31 cellular contexts compared by ENCODE assay signal in genomic region chr3:159879598-159879997, GRCh38. TPM values are rescaled to one million over a fixed set of nuclear protein-coding genes. Genes with fewer than 3 reads are reported as not detected.
DNase-seq lines count a peak whose midpoint lies in the region; ATAC-seq and TF ChIP-seq lines count a peak whose summit lies in the region.
"Had no signal": no experiment of that assay in that cellular context is flagged by ENCODE, and none has a peak within 500 bp of the region (broad histone marks: within the 10 kb centered on the region; RNA-seq: fewer than 3 reads in every experiment).

No MANE protein-coding gene starts in this region.

- peaks cover 3% of the 10 kb centered on the region for H3K79me1 ChIP-seq in neuronal stem cell (ENCODE audit: low read depth, low read length)

- H2AFZ ChIP-seq in neuronal stem cell (ENCODE audit: low read length): no peak overlapping the region
- H2AFZ ChIP-seq in PC-9: no peak overlapping the region
- H2AFZ ChIP-seq in OCI-LY7 (ENCODE audit: low read length): no peak overlapping the region

- peaks cover 14% of the 10 kb centered on the region for H3K4me1 ChIP-seq in right cardiac atrium (ENCODE audit: control insufficient read depth, insufficient read depth, low read length)
- peaks cover 61 to 81% (median 73%) of the 10 kb centered on the region in 4 donors for H3K4me1 ChIP-seq in esophagus muscularis mucosa
- H3K4me1 ChIP-seq in psoas muscle: peaks cover 75% of the 10 kb centered on the region
- H3K4me1 ChIP-seq in neuronal stem cell (ENCODE audit: control insufficient read depth in 2 of 2, insufficient read depth in 1 of 2, low read depth in 1 of 2, low read length in 2 of 2): peaks cover 11 to 18% of the 10 kb centered on the region in 2 donors
- no peaks in the 10 kb centered on the region for H3K4me1 ChIP-seq in PC-9 (replicated peaks; ENCODE audit: insufficient read depth)
- no peaks in the 10 kb centered on the region for H3K4me1 ChIP-seq in OCI-LY7 (ENCODE audit: insufficient read depth, low read length, poor library complexity, severe bottlenecking)

- H3K9me3 ChIP-seq in right cardiac atrium (ENCODE audit: control insufficient read depth, low read length) (no peaks in the 10 kb centered on the region), esophagus muscularis mucosa (no peaks in the 10 kb centered on the region), psoas muscle (no peaks in the 10 kb centered on the region), neuronal stem cell (replicated peaks in 1 of 2; ENCODE audit: control insufficient read depth in 2 of 2, insufficient read depth in 1 of 2, low read depth in 1 of 2, low read length in 2 of 2) (no peaks in the 10 kb centered on the region), PC-9 (ENCODE audit: insufficient read depth, low read depth) (no peaks in the 10 kb centered on the region), OCI-LY7 (ENCODE audit: low read length) (no peaks in the 10 kb centered on the region)
- H3K9me3 ChIP-seq: BLaER1 treated with 17β-estradiol and CSF1 and Interleukin-3, amounts not matched to agents 10 nM and 100 nM; upper lobe of right lung had no signal

- no peak for TF ChIP-seq POLR2A in esophagus muscularis mucosa (IDR thresholded peaks at IDR 0.05; ENCODE audit: low read depth)

- no peak overlapping the region for H3K9ac ChIP-seq in neuronal stem cell (ENCODE audit: low read depth, low read length, poor library complexity)
- H3K9ac ChIP-seq: BLaER1 treated with 17β-estradiol and CSF1 and Interleukin-3, amounts not matched to agents 10 nM and 100 nM had no signal

- H4K91ac ChIP-seq in neuronal stem cell (ENCODE audit: low read depth, low read length, poor library complexity): no peak overlapping the region

- WGBS in right cardiac atrium: 36% methylated on average over 6 of the region's 6 CpGs
- WGBS in esophagus muscularis mucosa: 52% methylated on average over 6 of the region's 6 CpGs
- 32 to 46% (median 35%) methylated on average over 6 of the region's 6 CpGs for WGBS in psoas muscle, 3 donors
- no CpG with 5 or more reads among the region's 6 CpGs for WGBS in neuronal stem cell (ENCODE audit: extremely low coverage in 2 of 2, insufficient read length in 2 of 2, insufficient replicate concordance in 1 of 2), 2 donors

- no peak for TF ChIP-seq EP300 in esophagus muscularis mucosa (IDR thresholded peaks at IDR 0.05)

- H3K27ac ChIP-seq in right cardiac atrium (ENCODE audit: low read length): peak overlapping the region; percentile 38
- H3K27ac ChIP-seq in esophagus muscularis mucosa (replicated peaks in 1 of 4): peak overlapping the region in 3 of 4 donors; percentile 10 to 38 (median 20)
- H3K27ac ChIP-seq in psoas muscle: peak overlapping the region; percentile 91
- H3K27ac ChIP-seq in neuronal stem cell (replicated peaks; ENCODE audit: low read length): no peak overlapping the region
- H3K27ac ChIP-seq in PC-9: no peak overlapping the region
- H3K27ac ChIP-seq in OCI-LY7 (ENCODE audit: low read depth, low read length, poor library complexity, severe bottlenecking): no peak overlapping the region
- H3K27ac ChIP-seq: BLaER1 treated with 17β-estradiol and CSF1 and Interleukin-3, amounts not matched to agents 10 nM and 100 nM; upper lobe of right lung had no signal

- no peak overlapping the region for H4K8ac ChIP-seq in neuronal stem cell (ENCODE audit: low read depth, low read length)

- ATAC-seq in right cardiac atrium (no peak), left cardiac atrium (no peak), psoas muscle (no peak)
- ATAC-seq: activated CD4-positive, CD25-positive, alpha-beta regulatory T cell treated with anti-CD3 and anti-CD28 coated beads, Interleukin-2, amount 50 U/mL, for 24 hours; activated naive CD8-positive, alpha-beta T cell treated with anti-CD3 and anti-CD28 coated beads, Interleukin-2, amount 50 U/mL, for 24 hours; GM12878; HepG2; left ventricle myocardium superior; T-cell; upper lobe of right lung had no signal

- H3K4me3 ChIP-seq in right cardiac atrium (ENCODE audit: low read length) (no peak overlapping the region), esophagus muscularis mucosa (no peak overlapping the region), psoas muscle (peak overlapping the region; percentile 45), neuronal stem cell (ENCODE audit: low read length in 2 of 2) (no peak overlapping the region), PC-9 (no peak overlapping the region), OCI-LY7 (ENCODE audit: low read depth, low read length, poor library complexity, severe bottlenecking) (no peak overlapping the region)
- H3K4me3 ChIP-seq: BLaER1 treated with 17β-estradiol and CSF1 and Interleukin-3, amounts not matched to agents 10 nM and 100 nM; GM12878; upper lobe of right lung had no signal

- H3K36me3 ChIP-seq in esophagus muscularis mucosa (no peaks in the 10 kb centered on the region), psoas muscle (ENCODE audit: insufficient read depth in 1 of 2, low read depth in 1 of 2) (peaks cover 0 to 31% of the 10 kb centered on the region in 2 donors), neuronal stem cell (replicated peaks in 1 of 2; ENCODE audit: control insufficient read depth in 2 of 2, insufficient read depth in 2 of 2, low read length in 2 of 2) (peaks cover 0 to 3% of the 10 kb centered on the region in 2 donors), PC-9 (ENCODE audit: low read depth) (no peaks in the 10 kb centered on the region), OCI-LY7 (ENCODE audit: insufficient read depth, low read length) (no peaks in the 10 kb centered on the region)
- H3K36me3 ChIP-seq: BLaER1 treated with 17β-estradiol and CSF1 and Interleukin-3, amounts not matched to agents 10 nM and 100 nM; upper lobe of right lung had no signal

- no peak overlapping the region for H2BK5ac ChIP-seq in neuronal stem cell (ENCODE audit: low read length)

- DNase-seq in right cardiac atrium (no peak), left cardiac atrium (no peak), esophagus muscularis mucosa (ENCODE audit: extremely low spot score) (no peak), psoas muscle (no peak), neuronal stem cell (ENCODE audit: low spot score) (no peak), PC-9 (no peak), OCI-LY7 (ENCODE audit: low spot score) (no peak)
- DNase-seq in effector CD8-positive, alpha-beta T cell (lab: John Stamatoyannopoulos, UW): no peak
- DNase-seq: ACHN; activated CD4-positive, alpha-beta memory T cell treated with anti-CD3 and anti-CD28 coated beads, Interleukin-2, amount 10 ng/mL, durations not matched to agents 7 days and 5 days; activated effector memory CD4-positive, alpha-beta T cell treated with anti-CD3 and anti-CD28 coated beads, Interleukin-2, amount 50 U/mL, for 16 hours; activated naive CD8-positive, alpha-beta T cell treated with anti-CD3 and anti-CD28 coated beads, Interleukin-2, amount 50 U/mL, for 24 hours; effector CD4-positive, alpha-beta T cell; erythroblast; H7; hypothalamus; left ventricle myocardium superior; NCI-H1105; NCI-H1930; NCI-H526 treated with DMSO at 0.1 percent for 48 hours; nephron progenitor cell; OCI-M1; SHP77 treated with DMSO at 0.1 percent for 48 hours; small intestine; stimulated activated CD4-positive, alpha-beta T cell treated with anti-CD3 and anti-CD28 coated beads, Interleukin-1b, Interleukin-23, amount 100 ng/mL, for 48 hours; T-cell; upper lobe of right lung had no signal

- H2BK15ac ChIP-seq in neuronal stem cell (ENCODE audit: low read length): no peak overlapping the region

- POLR2A ChIA-PET in PC-9 (lab: Charles Lee; ENCODE audit: unreplicated experiment): no interaction called here
- POLR2A ChIA-PET in OCI-LY7 (lab: Charles Lee): interaction anchor here (0.6 kb wide), 1 partner anchor 9 kb away, joined by 3 read pairs; no protein-coding TSS in a partner anchor

- H3K14ac ChIP-seq in neuronal stem cell (ENCODE audit: low read length): no peak overlapping the region

- H2BK120ac ChIP-seq in neuronal stem cell (ENCODE audit: low read depth, low read length): no peak overlapping the region

- H3K4me2 ChIP-seq in neuronal stem cell (ENCODE audit: insufficient read depth, low read length, poor library complexity, severe bottlenecking): no peak overlapping the region
- no peak overlapping the region for H3K4me2 ChIP-seq in PC-9
- H3K4me2 ChIP-seq in OCI-LY7 (ENCODE audit: low read length): no peak overlapping the region
- H3K4me2 ChIP-seq: BLaER1 treated with 17β-estradiol and CSF1 and Interleukin-3, amounts not matched to agents 10 nM and 100 nM had no signal

- CTCF ChIA-PET in PC-9 (lab: Charles Lee): no interaction called here
- CTCF ChIA-PET in OCI-LY7 (lab: Charles Lee; ENCODE audit: unreplicated experiment): no interaction called here

- H3K9me2 ChIP-seq in PC-9 (ENCODE audit: insufficient read depth) (no peaks in the 10 kb centered on the region), OCI-LY7 (ENCODE audit: insufficient read depth, low read length) (no peaks in the 10 kb centered on the region)

- BruUV-seq in PC-9 (replicated peaks; lab: Mats Ljungman, UMichigan): no TSS peak
- no TSS peak for BruUV-seq in OCI-LY7 (replicated peaks; lab: Mats Ljungman, UMichigan)

- H2AK5ac ChIP-seq in neuronal stem cell (ENCODE audit: low read depth, low read length): no peak overlapping the region

- H4K20me1 ChIP-seq in PC-9 (ENCODE audit: insufficient read depth) (no peaks in the 10 kb centered on the region), OCI-LY7 (ENCODE audit: insufficient read depth, low read length) (no peaks in the 10 kb centered on the region)
- H4K20me1 ChIP-seq: BLaER1 treated with 17β-estradiol and CSF1 and Interleukin-3, amounts not matched to agents 10 nM and 100 nM had no signal

- H3K18ac ChIP-seq in neuronal stem cell (ENCODE audit: low read length): no peak overlapping the region

- intact Hi-C loops in right cardiac atrium (cut with DNase I) (no loop called here), left cardiac atrium (cut with DNase I) (no loop called here), esophagus muscularis mucosa (cut with DNase I) (no loop called here), psoas muscle (cut with DNase I) (no loop called here), PC-9 (cut with micrococcal nuclease; ENCODE audit: unreplicated experiment) (no loop called here), OCI-LY7 (cut with micrococcal nuclease; ENCODE audit: unreplicated experiment) (no loop called here)

- H2BK12ac ChIP-seq in neuronal stem cell (ENCODE audit: low read length): no peak overlapping the region

- H3F3A ChIP-seq in PC-9 (ENCODE audit: insufficient read depth, low read depth): no peaks in the 10 kb centered on the region; the same call in 1 of the 2 replicates

- no peak for TF ChIP-seq CTCF in esophagus muscularis mucosa (IDR thresholded peaks at IDR 0.05)
- no peak for TF ChIP-seq CTCF in psoas muscle (IDR thresholded peaks at IDR 0.05)
- TF ChIP-seq CTCF in PC-9 (conservative IDR thresholded peaks at IDR 0.05): no peak
- no peak for TF ChIP-seq CTCF in OCI-LY7 (conservative IDR thresholded peaks at IDR 0.05; ENCODE audit: low read length)

- H3K4ac ChIP-seq in neuronal stem cell (ENCODE audit: low read length): no peak overlapping the region

- H3K27me3 ChIP-seq in right cardiac atrium (ENCODE audit: control insufficient read depth, insufficient read depth) (no peaks in the 10 kb centered on the region), esophagus muscularis mucosa (no peaks in the 10 kb centered on the region), psoas muscle (ENCODE audit: insufficient read depth in 3 of 3, low read length in 2 of 3) (no peaks in the 10 kb centered on the region), neuronal stem cell (ENCODE audit: control insufficient read depth in 3 of 3, insufficient read depth in 3 of 3, low read depth in 1 of 3, low read length in 3 of 3) (no peaks in the 10 kb centered on the region), PC-9 (ENCODE audit: insufficient read depth, low read depth) (no peaks in the 10 kb centered on the region)
- H3K27me3 ChIP-seq: BLaER1 treated with 17β-estradiol and CSF1 and Interleukin-3, amounts not matched to agents 10 nM and 100 nM; upper lobe of right lung had no signal

- H3K79me2 ChIP-seq in PC-9 (ENCODE audit: low read depth) (no peaks in the 10 kb centered on the region), OCI-LY7 (ENCODE audit: insufficient read depth, low read depth, low read length) (no peaks in the 10 kb centered on the region)

- no peak overlapping the region for H3K23ac ChIP-seq in neuronal stem cell (ENCODE audit: low read depth, low read length, poor library complexity)

RNA-seq across cellular contexts. Expression of gene SCHIP1, which starts 39.9 kb away (rescaled TPM):
- 10 to 100 TPM; 34.7 to 53.7 (median 44.0) TPM for total RNA-seq in right cardiac atrium
- 61.0 TPM for polyA plus RNA-seq in right cardiac atrium
- total RNA-seq in left cardiac atrium: 10 to 100 TPM; 31.0 to 46.9 TPM
- 10 to 100 TPM; 10.8 to 23.5 (median 14.3) TPM for total RNA-seq in esophagus muscularis mucosa
- total RNA-seq in psoas muscle: 100 to 1,000 TPM in 2 of 4 donors, 10 to 100 TPM in 2; 49.1 to 206 (median 90.3) TPM
- polyA plus RNA-seq in psoas muscle: 100 to 1,000 TPM in 1 of 3 donors, 10 to 100 TPM in 2; 27.1 to 129 (median 68.6) TPM
- polyA plus RNA-seq in neuronal stem cell (2013, experiment 1 of 2): 31.0 TPM
- polyA plus RNA-seq in neuronal stem cell (2013, experiment 2 of 2): 31.4 TPM
- total RNA-seq in PC-9 (2021): 4.9 and 5.3 TPM in 2 replicates
- not detected in 2 replicates for total RNA-seq in OCI-LY7 (2014; rRNA removed; shearing (Covaris generic))
- not detected in 2 replicates for total RNA-seq in OCI-LY7 (2022)
- polyA plus RNA-seq: HepG2 had no signal

Comparison
In these comparisons a context has a peak if more than half of its experiments do, and no peak if none do; other contexts are left out.
1. H3K27ac ChIP-seq: peak in right cardiac atrium (single experiment), esophagus muscularis mucosa (3 of 4) and psoas muscle (single experiment); none in neuronal stem cell (single experiment), PC-9 (single experiment) and OCI-LY7 (single experiment).